Comparison of ENCODE assay signal across 17 cellular contexts in genomic region chr21:46441961-46442498, GRCh38. TPM values are rescaled to one million over a fixed set of nuclear protein-coding genes. Genes with fewer than 3 reads are reported as not detected.
DNase-seq lines count a peak whose midpoint lies in the region; ATAC-seq and TF ChIP-seq lines count a peak whose summit lies in the region.
"Had no signal": no experiment of that assay in that cellular context is flagged by ENCODE, and none has a peak within 500 bp of the region (broad histone marks: within the 10 kb centered on the region; RNA-seq: fewer than 3 reads in every experiment).

No MANE protein-coding gene starts in this region.

- 93 to 97% methylated on average over 12 to 23 of the region's 23 CpGs for WGBS in thyroid gland, 2 donors

- intact Hi-C loops in lower lobe of right lung (cut with DNase I) = no loop called here
- intact Hi-C loops in thyroid gland (cut with DNase I) = no loop called here

- no peak overlapping the region for H3K9ac ChIP-seq in HUES6 (ENCODE audit: low read length)
- H3K9ac ChIP-seq: GM23248 had no signal

- H3K9me3 ChIP-seq in HUES6 (ENCODE audit: control insufficient read depth, insufficient read depth, low read depth, low read length) (peaks cover 3% of the 10 kb centered on the region; the same call in 1 of the 2 replicates), lower lobe of right lung (no peaks in the 10 kb centered on the region), thyroid gland (no peaks in the 10 kb centered on the region)

- TF ChIP-seq CTCF in lower lobe of right lung (IDR thresholded peaks at IDR 0.05) (no peak), thyroid gland (IDR thresholded peaks at IDR 0.05) (no peak)

- H3K27ac Mint-ChIP-seq in central memory CD8-positive, alpha-beta T cell (ENCODE audit: low read depth) = peak overlapping the region; percentile 13

- DNase-seq in central memory CD8-positive, alpha-beta T cell (ENCODE audit: low spot score in 2 of 2) = no peak
- DNase-seq in lower lobe of right lung (peak; percentile 35), substantia nigra (lab: John Stamatoyannopoulos, UW) (no peak), NOMO-1 treated with dmso at 0.1 percent for 144 hours (lab: John Stamatoyannopoulos, UW; ENCODE audit: unreplicated experiment) (no peak), thyroid gland (no peak)
- no peak for DNase-seq in stimulated activated naive CD8-positive, alpha-beta T cell treated with anti-CD3 and anti-CD28 coated beads, Interleukin-15, Interleukin-2, amounts not matched to agents 100 U/mL and 50 U/mL, for 24 hours
- DNase-seq: ACHN; DMS79; GM23248; KBM-7; NCI-H1105; NCI-H1694; NCI-H748 treated with DMSO at 0.1 percent for 48 hours; NK-92 treated with Interleukin-12 subunit alpha and Interleukin-12 subunit beta, amount 100 ng/mL, for 24 hours had no signal

- H3K27me3 ChIP-seq in HUES6 (ENCODE audit: control insufficient read depth, insufficient read depth, low read length) (no peaks in the 10 kb centered on the region), lower lobe of right lung (ENCODE audit: low read depth) (no peaks in the 10 kb centered on the region), thyroid gland (no peaks in the 10 kb centered on the region)

- no peaks in the 10 kb centered on the region for H3K9me3 Mint-ChIP-seq in central memory CD8-positive, alpha-beta T cell

- H3K36me3 ChIP-seq in HUES6 (ENCODE audit: control insufficient read depth, insufficient read depth, low read length) (peaks cover 77% of the 10 kb centered on the region), lower lobe of right lung (peaks cover 79% of the 10 kb centered on the region), thyroid gland (peaks cover 0 to 23% of the 10 kb centered on the region in 2 donors)

- H3K27ac ChIP-seq in HUES6 (ENCODE audit: low read depth, low read length) = 0 out of 2 replicates have a peak overlapping the region, but pooled peaks have one; percentile 40
- no peak overlapping the region for H3K27ac ChIP-seq in lower lobe of right lung
- H3K27ac ChIP-seq in substantia nigra (ENCODE audit: low read depth, low read length, poor library complexity, severe bottlenecking) = peak overlapping the region; percentile 87
- H3K27ac ChIP-seq in thyroid gland = no peak overlapping the region
- H3K27ac ChIP-seq: GM23248 had no signal

- peaks cover 11% of the 10 kb centered on the region for H3K4me1 Mint-ChIP-seq in central memory CD8-positive, alpha-beta T cell

- TF ChIP-seq POLR2A in thyroid gland (IDR thresholded peaks at IDR 0.05) = no peak

- no peak for ATAC-seq in central memory CD8-positive, alpha-beta T cell (replicated peaks; ENCODE audit: extremely low read depth, poor library complexity, severe bottlenecking)
- no peak for ATAC-seq in lower lobe of right lung
- ATAC-seq in stimulated activated naive CD8-positive, alpha-beta T cell treated with anti-CD3 and anti-CD28 coated beads, Interleukin-15, Interleukin-2, amounts not matched to agents 100 U/mL and 50 U/mL, for 24 hours = no peak
- ATAC-seq: HCT116, Right ventricle myocardium inferior had no signal

- peaks cover 7% of the 10 kb centered on the region; the same call in 1 of the 2 replicates for H3K4me1 ChIP-seq in HUES6 (ENCODE audit: control insufficient read depth, insufficient read depth, low read length)
- H3K4me1 ChIP-seq in lower lobe of right lung = no peaks in the 10 kb centered on the region
- H3K4me1 ChIP-seq in thyroid gland = no peaks in the 10 kb centered on the region

- H3K4me3 Mint-ChIP-seq in central memory CD8-positive, alpha-beta T cell = no peak overlapping the region

- H3K36me3 Mint-ChIP-seq in central memory CD8-positive, alpha-beta T cell (ENCODE audit: insufficient read depth) = peaks cover 36% of the 10 kb centered on the region

- H3K27me3 Mint-ChIP-seq in central memory CD8-positive, alpha-beta T cell = no peaks in the 10 kb centered on the region

- H3K4me3 ChIP-seq in HUES6 (ENCODE audit: low read depth, low read length) (no peak overlapping the region), lower lobe of right lung (no peak overlapping the region), thyroid gland (replicated peaks in 1 of 3) (no peak overlapping the region)
- H3K4me3 ChIP-seq: GM23248 had no signal

RNA-seq across cellular contexts. Expression of gene DIP2A, which starts 16.7 kb away (rescaled TPM):
- total RNA-seq in lower lobe of right lung (41.0 TPM), thyroid gland (10 to 100 TPM; 35.1 to 56.3 (median 42.9) TPM)

Comparison
In these comparisons a context has a peak if more than half of its experiments do, and no peak if none do; other contexts are left out.
1. H3K27ac ChIP-seq: peak in HUES6 (single experiment) and substantia nigra (single experiment); none in lower lobe of right lung (single experiment) and thyroid gland (0 of 3).